Comparison of ENCODE assay signal across 19 cellular contexts in genomic region chr14:62015248-62015647, GRCh38.
DNase-seq lines count a peak whose midpoint lies in the region; ATAC-seq and TF ChIP-seq lines count a peak whose summit lies in the region.
"Had no signal": no experiment of that assay in that cellular context is flagged by ENCODE, and none has a peak within 500 bp of the region (broad histone marks: within the 10 kb centered on the region; RNA-seq: fewer than 3 reads in every experiment).

No MANE protein-coding gene starts in this region.

- H3K4me2 ChIP-seq in mesenchymal stem cell (ENCODE audit: low read length, poor library complexity, severe bottlenecking): no peak overlapping the region
- H3K4me2 ChIP-seq: A549, GM23338 had no signal

- no peaks in the 10 kb centered on the region for H3K9me3 Mint-ChIP-seq in HFFc6
- H3K9me3 Mint-ChIP-seq: GM23338 had no signal

- H3K9me3 ChIP-seq in mesenchymal stem cell (ENCODE audit: control insufficient read depth, low read length): no peaks in the 10 kb centered on the region
- H3K9me3 ChIP-seq: A549 had no signal

- no peaks in the 10 kb centered on the region; the same call in 1 of the 2 replicates for H3K27me3 Mint-ChIP-seq in HFFc6 (ENCODE audit: insufficient read depth)

- no peak for ATAC-seq in GM18505 (IDR thresholded peaks at IDR 0.05; ENCODE audit: unreplicated experiment)
- ATAC-seq: A549, GM23338, HCT116, HepG2 had no signal

- TF ChIP-seq CTCF in BJ (IDR thresholded peaks at IDR 0.05; ENCODE audit: insufficient read depth, low read depth, low read length) (no peak), HFFc6 (IDR thresholded peaks at IDR 0.05) (no peak), brain microvascular endothelial cell (IDR thresholded peaks at IDR 0.05; ENCODE audit: low read depth, low read length, missing control alignments) (no peak)

- H4K8ac ChIP-seq in mesenchymal stem cell (ENCODE audit: low read length): no peak overlapping the region

- no peak overlapping the region for H2AK5ac ChIP-seq in mesenchymal stem cell (ENCODE audit: low read length, severe bottlenecking)

- DNase-seq in BJ (ENCODE audit: low read depth) (peak; percentile 22), HFFc6 (no peak), brain microvascular endothelial cell (no peak), mesenchymal stem cell (no peak), SKM-1 (lab: John Stamatoyannopoulos, UW; ENCODE audit: unreplicated experiment) (no peak), HuH-7 (ENCODE audit: low spot score) (no peak)
- DNase-seq: NCI-H146, NCI-H2081, NCI-H446 treated with DMSO at 0.1 percent for 48 hours, NCI-H748 treated with DMSO at 0.1 percent for 48 hours, Right ventricle myocardium superior, T-helper 1 cell had no signal

- H3K27ac ChIP-seq in brain microvascular endothelial cell (peak overlapping the region; percentile 61), mesenchymal stem cell (ENCODE audit: low read length, poor library complexity, severe bottlenecking) (peak overlapping the region; percentile 75)
- H3K27ac ChIP-seq: A549, C4-2B, SK-N-MC had no signal

- H4K91ac ChIP-seq in mesenchymal stem cell (ENCODE audit: low read length): no peak overlapping the region

- peak overlapping the region; percentile 2; the same call in 1 of the 2 replicates for H3K4me3 Mint-ChIP-seq in HFFc6
- H3K4me3 Mint-ChIP-seq: GM23338 had no signal

- no peak overlapping the region for H3K18ac ChIP-seq in mesenchymal stem cell (ENCODE audit: low read depth in 1 of 2, low read length in 2 of 2)

- H3K23ac ChIP-seq in mesenchymal stem cell (ENCODE audit: low read length in 2 of 2): no peak overlapping the region

- no peak overlapping the region for H2AFZ ChIP-seq in mesenchymal stem cell (ENCODE audit: low read depth, low read length)
- H2AFZ ChIP-seq: GM23338 had no signal

- in situ Hi-C loops in brain microvascular endothelial cell (cut with HindIII; ENCODE audit: low pct_ligation_motif_present, low sequenced_read_pairs): no loop called here

- H3K4me1 Mint-ChIP-seq in HFFc6 (ENCODE audit: low read depth): peaks cover 39% of the 10 kb centered on the region
- H3K4me1 Mint-ChIP-seq: GM23338 had no signal

- H3K4me3 ChIP-seq in BJ (ENCODE audit: low read depth, low read length) (no peak overlapping the region), brain microvascular endothelial cell (ENCODE audit: low read depth, low read length) (no peak overlapping the region), mesenchymal stem cell (ENCODE audit: insufficient read depth in 1 of 2, low read depth in 1 of 2, low read length in 2 of 2) (no peak overlapping the region)
- H3K4me3 ChIP-seq: A549, GM23338, SK-N-MC had no signal

- peaks cover 3% of the 10 kb centered on the region for H3K79me1 ChIP-seq in mesenchymal stem cell (replicated peaks; ENCODE audit: low read length, poor library complexity, severe bottlenecking)

- peaks cover 3% of the 10 kb centered on the region for H3K4me1 ChIP-seq in mesenchymal stem cell (ENCODE audit: control insufficient read depth, insufficient read depth, low read depth, low read length)
- H3K4me1 ChIP-seq: A549 had no signal

- H3K27me3 ChIP-seq in BJ (ENCODE audit: control insufficient read depth, insufficient read depth, low read length) (no peaks in the 10 kb centered on the region), brain microvascular endothelial cell (replicated peaks) (no peaks in the 10 kb centered on the region), mesenchymal stem cell (ENCODE audit: control insufficient read depth in 1 of 2, insufficient read depth in 1 of 2, low read length in 2 of 2) (peaks cover 0 to 6% of the 10 kb centered on the region in 2 experiments)

- WGBS in mesenchymal stem cell: no CpG with 5 or more reads among the region's 1 CpG

- H2BK12ac ChIP-seq in mesenchymal stem cell (ENCODE audit: low read length in 2 of 2): no peak overlapping the region

- CTCF ChIA-PET in BJ (lab: Yijun Ruan, JAX): interaction anchor here (1.0 to 1.2 kb wide), 2 partner anchors 8 to 81 kb away, joined by 3 read pairs; no protein-coding TSS in a partner anchor

- TF ChIP-seq POLR2A in GM18505 (IDR thresholded peaks at IDR 0.05; ENCODE audit: borderline replicate concordance, extremely low read depth, insufficient read depth, insufficient read length): no peak

- H3K36me3 ChIP-seq in BJ (ENCODE audit: control insufficient read depth, insufficient read depth, low read length) (no peaks in the 10 kb centered on the region), brain microvascular endothelial cell (replicated peaks) (no peaks in the 10 kb centered on the region), mesenchymal stem cell (ENCODE audit: control insufficient read depth in 1 of 2, insufficient read depth in 2 of 2, low read depth in 1 of 2, low read length in 2 of 2) (no peaks in the 10 kb centered on the region)

- H2BK120ac ChIP-seq in mesenchymal stem cell (ENCODE audit: low read depth, low read length): no peak overlapping the region

- H3K27ac Mint-ChIP-seq in HFFc6: peak overlapping the region; percentile 21; the same call in 1 of the 2 replicates
- H3K27ac Mint-ChIP-seq: GM23338 had no signal

- peaks cover 4% of the 10 kb centered on the region; the same call in 1 of the 2 replicates for H3K36me3 Mint-ChIP-seq in HFFc6 (ENCODE audit: low read depth)

- no peak overlapping the region for H2BK5ac ChIP-seq in mesenchymal stem cell (ENCODE audit: low read depth, low read length, poor library complexity, severe bottlenecking)

- no peak overlapping the region for H3K14ac ChIP-seq in mesenchymal stem cell (ENCODE audit: low read length in 2 of 2)

- H3K4ac ChIP-seq in mesenchymal stem cell (ENCODE audit: low read depth in 1 of 2, low read length in 2 of 2): no peak overlapping the region

- H2BK15ac ChIP-seq in mesenchymal stem cell (ENCODE audit: low read depth, poor library complexity, severe bottlenecking): no peak overlapping the region

- H3K9ac ChIP-seq in mesenchymal stem cell (ENCODE audit: low read length): no peak overlapping the region

- POLR2A ChIA-PET in BJ (lab: Charles Lee): interaction anchor here (0.7 kb wide), 1 partner anchor 88 kb away, joined by 3 read pairs; no protein-coding TSS in a partner anchor
